13 cellular contexts compared by ENCODE assay signal in the genomic region with DNA sequence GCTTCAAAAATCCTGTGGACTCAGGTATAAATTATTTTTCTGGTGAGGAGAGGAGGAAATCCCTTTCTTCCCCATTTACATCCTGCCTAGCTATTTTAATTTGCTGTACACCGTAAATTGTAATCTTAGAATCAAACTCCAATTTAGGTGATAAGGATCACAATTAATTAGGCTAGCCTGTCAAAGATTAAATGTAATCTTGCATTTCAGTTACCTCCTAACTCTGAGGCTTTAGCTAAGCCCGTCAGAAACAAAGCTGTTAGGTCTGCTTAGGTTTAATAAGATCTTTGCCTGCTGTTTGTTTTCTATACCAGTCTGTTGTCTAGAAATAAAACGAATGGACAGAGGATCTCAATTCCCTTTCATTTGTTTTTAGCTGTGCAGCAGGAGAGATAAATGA. TPM values are rescaled to one million over a fixed set of nuclear protein-coding genes. Genes with fewer than 3 reads are reported as not detected.
DNase-seq lines count a peak whose midpoint lies in the region; ATAC-seq, FAIRE-seq and TF ChIP-seq lines count a peak whose summit lies in the region.
"Had no signal": no experiment of that assay in that cellular context is flagged by ENCODE, and none has a peak within 500 bp of the region (broad histone marks: within the 10 kb centered on the region; RNA-seq: fewer than 3 reads in every experiment).

No MANE protein-coding gene starts in this region.

- no peak for FAIRE-seq in GM12878 (lab: Jason Lieb, UNC)
- FAIRE-seq: A204.1, astrocyte, HTR-8/SVneo had no signal

- RAD21 ChIA-PET in GM12878 (lab: Charles Lee; ENCODE audit: unreplicated experiment) = interaction anchor here (1.0 to 5.3 kb wide), 6 partner anchors 12 to 167 kb away, joined by 3 to 23 read pairs (median 4); a partner anchor contains a TSS

- no peak overlapping the region; the same call in 1 of the 2 replicates for H2AFZ ChIP-seq in GM12878 (ENCODE audit: control insufficient read depth, low read depth, low read length)
- no peak overlapping the region for H2AFZ ChIP-seq in mesenchymal stem cell (ENCODE audit: low read depth, low read length)

- no peak for TF ChIP-seq POLR2A in GM12878 (IDR thresholded peaks at IDR 0.05; ENCODE audit: low read depth, low read length)

- no peak overlapping the region for H3K18ac ChIP-seq in mesenchymal stem cell (ENCODE audit: low read depth in 1 of 2, low read length in 2 of 2)

- POLR2A ChIA-PET in activated CD4-positive, alpha-beta T cell treated with anti-CD3 and anti-CD28 coated beads for 36 hours (lab: Charles Lee) = no interaction called here
- POLR2A ChIA-PET in GM12878 (lab: Charles Lee) = interaction anchor here (0.6 kb wide), 1 partner anchor 1111 kb away, joined by 3 read pairs; no protein-coding TSS in a partner anchor

- H3K4me1 ChIP-seq in GM12878 (ENCODE audit: control insufficient read depth, insufficient read depth, low read length) (peaks cover 13% of the 10 kb centered on the region; the same call in 1 of the 2 replicates), mesenchymal stem cell (ENCODE audit: control insufficient read depth, insufficient read depth, low read depth, low read length) (peaks cover 2% of the 10 kb centered on the region), thoracic aorta (ENCODE audit: control insufficient read depth in 1 of 2, low read depth in 2 of 2) (peaks cover 76 to 90% of the 10 kb centered on the region in 2 donors)

- in situ Hi-C loops in GM12878 (cut with MboI) = no loop called here

- H3K23ac ChIP-seq in mesenchymal stem cell (ENCODE audit: low read length in 2 of 2) = no peak overlapping the region

- H3K27me3 ChIP-seq in GM12878 (replicated peaks in 1 of 2; ENCODE audit: control insufficient read depth in 2 of 2, insufficient read depth in 2 of 2, low read length in 1 of 2) (no peaks in the 10 kb centered on the region), mesenchymal stem cell (ENCODE audit: control insufficient read depth in 1 of 2, insufficient read depth in 1 of 2, low read length in 2 of 2) (no peaks in the 10 kb centered on the region), thoracic aorta (replicated peaks; ENCODE audit: insufficient read depth) (no peaks in the 10 kb centered on the region)

- TF ChIP-seq RAD21 in GM12878 (IDR thresholded peaks at IDR 0.05; ENCODE audit: insufficient read depth, low read depth, low read length) = no peak

- no peak overlapping the region for H2BK5ac ChIP-seq in mesenchymal stem cell (ENCODE audit: low read depth, low read length, poor library complexity, severe bottlenecking)

- intact Hi-C loops in activated CD4-positive, alpha-beta T cell treated with anti-CD3 and anti-CD28 coated beads for 36 hours (cut with DNase I, micrococcal nuclease) = no loop called here
- intact Hi-C loops in GM12878 (cut with micrococcal nuclease; ENCODE audit: unreplicated experiment) = no loop called here

- H3K9me3 ChIP-seq in GM12878 (replicated peaks; ENCODE audit: control insufficient read depth, insufficient read depth, low read length) = no peaks in the 10 kb centered on the region; the same call in 2 of the 3 replicates
- no peaks in the 10 kb centered on the region for H3K9me3 ChIP-seq in mesenchymal stem cell (ENCODE audit: control insufficient read depth, low read length)
- no peaks in the 10 kb centered on the region for H3K9me3 ChIP-seq in thoracic aorta

- no peak overlapping the region for H3K4ac ChIP-seq in mesenchymal stem cell (ENCODE audit: low read depth in 1 of 2, low read length in 2 of 2)

- H2BK120ac ChIP-seq in mesenchymal stem cell (ENCODE audit: low read depth, low read length) = no peak overlapping the region

- CTCF ChIA-PET in activated CD4-positive, alpha-beta T cell treated with anti-CD3 and anti-CD28 coated beads for 36 hours (lab: Charles Lee) = interaction anchor here (0.6 to 7.8 kb wide), 4 partner anchors 14 to 1047 kb away, joined by 3 to 43 read pairs (median 22); no protein-coding TSS in a partner anchor
- CTCF ChIA-PET in GM12878 (lab: Yijun Ruan, JAX) = interaction anchor here (0.6 to 7.3 kb wide), 7 partner anchors 8 to 1020 kb away, joined by 3 to 50 read pairs (median 4); no protein-coding TSS in a partner anchor

- no peaks in the 10 kb centered on the region for H3K27me3 Mint-ChIP-seq in activated CD4-positive, alpha-beta T cell treated with anti-CD3 and anti-CD28 coated beads for 36 hours

- peaks cover 50% of the 10 kb centered on the region for H3K79me2 ChIP-seq in GM12878 (ENCODE audit: control insufficient read depth, insufficient read depth, low read length)

- H3K9me3 Mint-ChIP-seq in activated CD4-positive, alpha-beta T cell treated with anti-CD3 and anti-CD28 coated beads for 36 hours (ENCODE audit: low read depth) = no peaks in the 10 kb centered on the region

- 0 out of 2 replicates have a peak overlapping the region, but pooled peaks have one; percentile 17 for H3K4me3 ChIP-seq in GM12878
- H3K4me3 ChIP-seq in mesenchymal stem cell (ENCODE audit: insufficient read depth in 1 of 2, low read depth in 1 of 2, low read length in 2 of 2) = peak overlapping the region in 1 of 2 experiments; percentile 9
- H3K4me3 ChIP-seq in thoracic aorta = peak overlapping the region; percentile 11

- SMC1A ChIA-PET in GM12878 (lab: Charles Lee; ENCODE audit: uncharacterized antibody, unreplicated experiment) = interaction anchor here (0.9 to 8.5 kb wide), 6 partner anchors 10 to 139 kb away, joined by 3 to 118 read pairs (median 7); no protein-coding TSS in a partner anchor

- peak overlapping the region; percentile 76 for H3K4me2 ChIP-seq in GM12878 (ENCODE audit: control insufficient read depth, insufficient read depth)
- no peak overlapping the region for H3K4me2 ChIP-seq in mesenchymal stem cell (ENCODE audit: low read length, poor library complexity, severe bottlenecking)

- H3K9ac ChIP-seq in GM12878 (ENCODE audit: control insufficient read depth, insufficient read depth, low read length) (no peak overlapping the region; the same call in 1 of the 2 replicates), mesenchymal stem cell (ENCODE audit: low read length) (peak overlapping the region; percentile 73)

- no peak for TF ChIP-seq EP300 in GM12878 (IDR thresholded peaks at IDR 0.05; ENCODE audit: borderline replicate concordance in 1 of 2, control insufficient read depth in 1 of 2, low read depth in 2 of 2, low read length in 2 of 2)

- 78% methylated on average over 3 of the region's 3 CpGs for WGBS in GM12878 (ENCODE audit: insufficient coverage, insufficient replicate concordance, low lambda C conversion rate, missing lambda C conversion rate)
- WGBS in mesenchymal stem cell = 62% methylated on average over 2 of the region's 3 CpGs

- peak overlapping the region; percentile 37 for H3K27ac Mint-ChIP-seq in activated CD4-positive, alpha-beta T cell treated with anti-CD3 and anti-CD28 coated beads for 36 hours

- no peak for DNase-seq in activated CD4-positive, alpha-beta T cell treated with anti-CD3 and anti-CD28 coated beads for 36 hours
- no peak for DNase-seq in activated CD4-positive, alpha-beta T cell treated with anti-CD3 and anti-CD28 coated beads for 4 hours
- no peak for DNase-seq in GM12878 (ENCODE audit: low read depth, low spot score)
- no peak for DNase-seq in mesenchymal stem cell
- DNase-seq in thoracic aorta (ENCODE audit: low spot score) = no peak
- DNase-seq in SKM-1 treated with dmso at 0.1 percent for 144 hours (lab: John Stamatoyannopoulos, UW; ENCODE audit: unreplicated experiment) = no peak
- no peak for DNase-seq in NCI-H226
- DNase-seq: activated CD8-positive, alpha-beta memory T cell treated with anti-CD3 and anti-CD28 coated beads for 24 hours; NCI-H1436 treated with DMSO at 0.1 percent for 48 hours had no signal

- no peak overlapping the region for H4K8ac ChIP-seq in mesenchymal stem cell (ENCODE audit: low read length)

- no peak overlapping the region for H3K14ac ChIP-seq in mesenchymal stem cell (ENCODE audit: low read length in 2 of 2)

- H3K4me1 Mint-ChIP-seq in activated CD4-positive, alpha-beta T cell treated with anti-CD3 and anti-CD28 coated beads for 36 hours = peaks cover 82% of the 10 kb centered on the region

- H3K36me3 Mint-ChIP-seq in activated CD4-positive, alpha-beta T cell treated with anti-CD3 and anti-CD28 coated beads for 36 hours (ENCODE audit: low read depth) = no peaks in the 10 kb centered on the region

- no peak overlapping the region for H3K4me3 Mint-ChIP-seq in activated CD4-positive, alpha-beta T cell treated with anti-CD3 and anti-CD28 coated beads for 36 hours

- no peak overlapping the region for H2BK12ac ChIP-seq in mesenchymal stem cell (ENCODE audit: low read length in 2 of 2)

- peak overlapping the region; percentile 65 for H3K27ac ChIP-seq in GM12878 (ENCODE audit: control insufficient read depth, insufficient read depth)
- no peak overlapping the region for H3K27ac ChIP-seq in mesenchymal stem cell (ENCODE audit: low read length, poor library complexity, severe bottlenecking)
- peak overlapping the region; percentile 75 to 77 for H3K27ac ChIP-seq in thoracic aorta

- H4K20me1 ChIP-seq in GM12878 (ENCODE audit: control insufficient read depth, insufficient read depth) = no peaks in the 10 kb centered on the region

- BruUV-seq in GM12878 (replicated peaks; lab: Mats Ljungman, UMichigan) = no TSS peak

- no peak overlapping the region for H2BK15ac ChIP-seq in mesenchymal stem cell (ENCODE audit: low read depth, poor library complexity, severe bottlenecking)

- H3K79me1 ChIP-seq in mesenchymal stem cell (replicated peaks; ENCODE audit: low read length, poor library complexity, severe bottlenecking) = peaks cover 18% of the 10 kb centered on the region

- H2AK5ac ChIP-seq in mesenchymal stem cell (ENCODE audit: low read length, severe bottlenecking) = no peak overlapping the region

- no peak for ATAC-seq in activated CD4-positive, alpha-beta T cell treated with anti-CD3 and anti-CD28 coated beads for 36 hours
- no peak for ATAC-seq in GM12878
- no peak for ATAC-seq in thoracic aorta (ENCODE audit: insufficient number of reproducible peaks, low FRiP score, low read depth)
- ATAC-seq in HG02642 (IDR thresholded peaks at IDR 0.05; ENCODE audit: poor library complexity, unreplicated experiment) = no peak

- H4K91ac ChIP-seq in mesenchymal stem cell (ENCODE audit: low read length) = no peak overlapping the region

- TF ChIP-seq CTCF in GM12878 (IDR thresholded peaks at IDR 0.05 in 2 of 3, conservative IDR thresholded peaks at IDR 0.05 in 1 of 3; ENCODE audit: control insufficient read depth in 2 of 3, extremely low read depth in 1 of 3, insufficient read depth in 1 of 3, low read depth in 3 of 3, low read length in 3 of 3) (no peak), thoracic aorta (IDR thresholded peaks at IDR 0.05) (no peak)

- H3K36me3 ChIP-seq in GM12878 (ENCODE audit: control insufficient read depth in 2 of 2, insufficient read depth in 2 of 2, low read length in 1 of 2) (peaks cover 0 to 1% of the 10 kb centered on the region in 2 experiments; a peak in 2 of 4 replicates), mesenchymal stem cell (ENCODE audit: control insufficient read depth in 1 of 2, insufficient read depth in 2 of 2, low read depth in 1 of 2, low read length in 2 of 2) (no peaks in the 10 kb centered on the region), thoracic aorta (no peaks in the 10 kb centered on the region)

RNA-seq across cellular contexts. Expression of a gene that starts 51.5 kb away (rescaled TPM):
- total RNA-seq in activated CD4-positive, alpha-beta T cell treated with anti-CD3 and anti-CD28 coated beads for 36 hours = 10 to 100 TPM; 40.0 to 49.0 TPM
- total RNA-seq in GM12878 (2013; cell fraction: nucleolus; rRNA removed) = 40.8 and 49.4 TPM in 2 replicates
- 28.0 and 33.3 TPM in 2 replicates for total RNA-seq in GM12878 (2014; rRNA removed)
- total RNA-seq in GM12878 (2014; rRNA removed; fragmentation: Illumina TruSeq; extraction: Trizol) = 30.1 and 34.9 TPM in 2 replicates
- 38.4 and 39.8 TPM in 2 replicates for total RNA-seq in GM12878 (2021)
- 11.5 TPM for polyA plus RNA-seq in GM12878 (2011; ENCODE audit: low read depth)
- polyA plus RNA-seq in GM12878 (2011; rRNA removed) = 14.6 and 15.9 TPM in 2 replicates
- polyA plus RNA-seq in GM12878 (2011; cell fraction: cytosol; rRNA removed) = 6.9 and 10.1 TPM in 2 replicates
- polyA plus RNA-seq in GM12878 (2011; cell fraction: nucleus; rRNA removed) = 10.3 and 15.8 TPM in 2 replicates
- 15.8 and 22.1 TPM in 2 replicates for polyA plus RNA-seq in GM12878 (2012)
- 34.6 and 38.1 TPM in 2 replicates for polyA plus RNA-seq in GM12878 (2014; fragmentation: Illumina TruSeq; extraction: Trizol)
- 1 to 10 TPM; 7.8 to 8.0 TPM for polyA plus RNA-seq in GM12878 (2014; fragmentation: Nextera tagmentation; extraction: Ambion mirVana)
- polyA plus RNA-seq in GM12878 (2014; rRNA removed) = 15.1 and 15.6 TPM in 2 replicates
- polyA plus RNA-seq in GM12878 (2016; fragmentation: Nextera tagmentation; extraction: Ambion mirVana) = 10 to 100 TPM; 14.0 to 15.4 TPM
- 30.3 and 32.3 TPM in 2 replicates for polyA minus RNA-seq in GM12878 (2011; rRNA and poly(A)+ RNA removed)
- 19.0 and 24.7 TPM in 2 replicates for polyA minus RNA-seq in GM12878 (2011; cell fraction: cytosol; rRNA and poly(A)+ RNA removed)
- polyA minus RNA-seq in GM12878 (2011; cell fraction: nucleus; rRNA and poly(A)+ RNA removed) = 23.9 and 37.7 TPM in 2 replicates
- polyA plus RNA-seq in mesenchymal stem cell (2013, experiment 1 of 2) = 33.8 TPM
- polyA plus RNA-seq in mesenchymal stem cell (2013, experiment 2 of 2) = 33.1 TPM
- 10 to 100 TPM; 81.8 to 91.5 TPM for total RNA-seq in thoracic aorta
